Comparison of ENCODE assay signal across 27 cellular contexts in genomic region chr3:151319613-151320012, GRCh38. TPM values are rescaled to one million over a fixed set of nuclear protein-coding genes. Genes with fewer than 3 reads are reported as not detected.
DNase-seq lines count a peak whose midpoint lies in the region; ATAC-seq, FAIRE-seq and TF ChIP-seq lines count a peak whose summit lies in the region.
"Had no signal": no experiment of that assay in that cellular context is flagged by ENCODE, and none has a peak within 500 bp of the region (broad histone marks: within the 10 kb centered on the region; RNA-seq: fewer than 3 reads in every experiment).

No MANE protein-coding gene starts in this region.

- no peak for TF ChIP-seq POLR2A in breast epithelium (IDR thresholded peaks at IDR 0.05)

- no peaks in the 10 kb centered on the region for H3K9me3 ChIP-seq in breast epithelium
- no peaks in the 10 kb centered on the region for H3K9me3 ChIP-seq in astrocyte (ENCODE audit: insufficient read depth, low read depth, low read length)
- H3K9me3 ChIP-seq in HAP-1 = no peaks in the 10 kb centered on the region
- H3K9me3 ChIP-seq: ascending aorta, SJSA1 had no signal

- H3K9me3 Mint-ChIP-seq in MCF 10A (ENCODE audit: unreplicated experiment) (no peaks in the 10 kb centered on the region), astrocyte (ENCODE audit: unreplicated experiment) (no peaks in the 10 kb centered on the region), progenitor cell of endocrine pancreas (ENCODE audit: low read depth) (no peaks in the 10 kb centered on the region)
- H3K9me3 Mint-ChIP-seq: activated CD4-positive, alpha-beta T cell treated with anti-CD3 and anti-CD28 coated beads, Interleukin-2, amount 10 ng/mL, durations not matched to agents 7 days and 5 days; CD4-positive, alpha-beta memory T cell; effector memory CD8-positive, alpha-beta T cell had no signal

- peak overlapping the region; percentile 76 for H3K27ac Mint-ChIP-seq in MCF 10A (ENCODE audit: low read depth, unreplicated experiment)
- no peak overlapping the region for H3K27ac Mint-ChIP-seq in astrocyte (ENCODE audit: unreplicated experiment)
- no peak overlapping the region for H3K27ac Mint-ChIP-seq in progenitor cell of endocrine pancreas
- H3K27ac Mint-ChIP-seq: activated CD4-positive, alpha-beta T cell treated with anti-CD3 and anti-CD28 coated beads, Interleukin-2, amount 10 ng/mL, durations not matched to agents 7 days and 5 days; CD4-positive, alpha-beta memory T cell; effector memory CD8-positive, alpha-beta T cell; T-helper 17 cell had no signal

- no peak overlapping the region for H2AFZ ChIP-seq in astrocyte (ENCODE audit: low read depth, low read length)

- TF ChIP-seq CTCF in MCF 10A (IDR thresholded peaks at IDR 0.05; ENCODE audit: unreplicated experiment) (no peak), breast epithelium (IDR thresholded peaks at IDR 0.05) (no peak), astrocyte (IDR thresholded peaks at IDR 0.05; ENCODE audit: insufficient read depth, low read depth, low read length) (no peak), progenitor cell of endocrine pancreas (IDR thresholded peaks at IDR 0.05; ENCODE audit: unreplicated experiment) (no peak)

- CTCF ChIA-PET in MCF 10A (lab: Yijun Ruan, JAX) = interaction anchor here (0.6 to 3.3 kb wide), 6 partner anchors 14 to 1030 kb away, joined by 3 to 24 read pairs (median 3); no protein-coding TSS in a partner anchor

- no peak for ATAC-seq in HG03025 (IDR thresholded peaks at IDR 0.05; ENCODE audit: low FRiP score, unreplicated experiment)
- ATAC-seq: effector memory CD8-positive, alpha-beta T cell; GM12878; T-helper 17 cell had no signal

- BruUV-seq in MCF 10A (replicated peaks; lab: Mats Ljungman, UMichigan) = no TSS peak

- H3K36me3 ChIP-seq in breast epithelium (no peaks in the 10 kb centered on the region), astrocyte (ENCODE audit: insufficient read depth, low read length) (no peaks in the 10 kb centered on the region), HAP-1 (replicated peaks) (no peaks in the 10 kb centered on the region)
- H3K36me3 ChIP-seq: ascending aorta, SJSA1 had no signal

- DNase-seq in MCF 10A (ENCODE audit: unreplicated experiment) = no peak
- DNase-seq in breast epithelium (ENCODE audit: low spot score in 2 of 2) = no peak
- peak; percentile 36 for DNase-seq in astrocyte (ENCODE audit: low read depth)
- peak; percentile 55 for DNase-seq in iris pigment epithelial cell (ENCODE audit: low read depth)
- DNase-seq in progenitor cell of endocrine pancreas (ENCODE audit: low spot score, unreplicated experiment) = no peak
- DNase-seq in HAP-1 (ENCODE audit: low spot score in 2 of 2) = no peak
- no peak for DNase-seq in ureter (ENCODE audit: low spot score)
- DNase-seq: ACHN; activated CD4-positive, alpha-beta T cell treated with anti-CD3 and anti-CD28 coated beads, Interleukin-2, amount 10 ng/mL, durations not matched to agents 7 days and 5 days; activated CD8-positive, alpha-beta memory T cell treated with anti-CD3 and anti-CD28 coated beads, Interleukin-2, amount 50 U/mL, for 4 hours; activated naive CD4-positive, alpha-beta T cell; CD4-positive, alpha-beta memory T cell; effector memory CD8-positive, alpha-beta T cell; KG1; kidney; NCI-H187; NCI-H345; retina; stimulated activated CD8-positive, alpha-beta memory T cell treated with anti-CD3 and anti-CD28 coated beads, Interleukin-4, amount 100 ng/mL, for 48 hours; substantia nigra; T-helper 17 cell had no signal

- intact Hi-C loops in MCF 10A (cut with micrococcal nuclease) (no loop called here), breast epithelium (cut with DNase I; ENCODE audit: low total_unique reads) (loop anchor here (10.0 kb wide), 1 partner anchor 1165 kb away; no protein-coding TSS in a partner anchor)

- H3K4me2 ChIP-seq in astrocyte (ENCODE audit: low read length) = no peak overlapping the region

- in situ Hi-C loops in HAP-1 (cut with MboI; ENCODE audit: low sequenced_read_pairs) = no loop called here

- H3K27me3 Mint-ChIP-seq in MCF 10A (ENCODE audit: insufficient read depth, unreplicated experiment) = no peaks in the 10 kb centered on the region
- H3K27me3 Mint-ChIP-seq in astrocyte (ENCODE audit: low read depth, unreplicated experiment) = no peaks in the 10 kb centered on the region
- no peaks in the 10 kb centered on the region for H3K27me3 Mint-ChIP-seq in progenitor cell of endocrine pancreas
- H3K27me3 Mint-ChIP-seq: activated CD4-positive, alpha-beta T cell treated with anti-CD3 and anti-CD28 coated beads, Interleukin-2, amount 10 ng/mL, durations not matched to agents 7 days and 5 days had no signal

- H3K4me3 Mint-ChIP-seq in MCF 10A (ENCODE audit: unreplicated experiment) (peak overlapping the region; percentile 56), astrocyte (ENCODE audit: unreplicated experiment) (no peak overlapping the region), progenitor cell of endocrine pancreas (ENCODE audit: low read depth) (no peak overlapping the region)
- H3K4me3 Mint-ChIP-seq: activated CD4-positive, alpha-beta T cell treated with anti-CD3 and anti-CD28 coated beads, Interleukin-2, amount 10 ng/mL, durations not matched to agents 7 days and 5 days; CD4-positive, alpha-beta memory T cell; effector memory CD8-positive, alpha-beta T cell; T-helper 17 cell had no signal

- POLR2A ChIA-PET in MCF 10A (lab: Yijun Ruan, JAX) = interaction anchor here (0.8 to 7.2 kb wide), 12 partner anchors 9 to 939 kb away, joined by 3 to 341 read pairs (median 5); no protein-coding TSS in a partner anchor

- H3K4me1 Mint-ChIP-seq in MCF 10A (ENCODE audit: insufficient read depth, unreplicated experiment) (peaks cover 28% of the 10 kb centered on the region), astrocyte (ENCODE audit: low read depth, unreplicated experiment) (peaks cover 20% of the 10 kb centered on the region), progenitor cell of endocrine pancreas (ENCODE audit: low read depth) (no peaks in the 10 kb centered on the region)

- no peak overlapping the region for H3K4me3 ChIP-seq in breast epithelium
- no peak overlapping the region for H3K4me3 ChIP-seq in astrocyte (ENCODE audit: insufficient read depth, low read depth, low read length)
- H3K4me3 ChIP-seq in HAP-1 = no peak overlapping the region
- H3K4me3 ChIP-seq: ascending aorta, GM12878, SJSA1 had no signal

- no peaks in the 10 kb centered on the region for H3K27me3 ChIP-seq in breast epithelium
- no peaks in the 10 kb centered on the region for H3K27me3 ChIP-seq in astrocyte (ENCODE audit: insufficient read depth, low read length)
- H3K27me3 ChIP-seq in HAP-1 (ENCODE audit: low read depth) = no peaks in the 10 kb centered on the region
- H3K27me3 ChIP-seq: ascending aorta, SJSA1 had no signal

- H3K79me2 ChIP-seq in astrocyte (ENCODE audit: insufficient read depth, low read length) = no peaks in the 10 kb centered on the region

- H3K36me3 Mint-ChIP-seq in MCF 10A (ENCODE audit: insufficient read depth, unreplicated experiment) = no peaks in the 10 kb centered on the region
- H3K36me3 Mint-ChIP-seq in astrocyte (ENCODE audit: low read depth, unreplicated experiment) = peaks cover 3% of the 10 kb centered on the region
- no peaks in the 10 kb centered on the region for H3K36me3 Mint-ChIP-seq in progenitor cell of endocrine pancreas (ENCODE audit: insufficient read depth)
- H3K36me3 Mint-ChIP-seq: CD4-positive, alpha-beta memory T cell had no signal

- H4K20me1 ChIP-seq in astrocyte (ENCODE audit: insufficient read depth, low read length) = no peaks in the 10 kb centered on the region

- H3K27ac ChIP-seq in breast epithelium (no peak overlapping the region), astrocyte (ENCODE audit: low read depth, low read length) (no peak overlapping the region)
- H3K27ac ChIP-seq: ascending aorta, SJSA1 had no signal

- no peak for FAIRE-seq in astrocyte (lab: Jason Lieb, UNC)
- FAIRE-seq: GM12878, kidney had no signal

- H3K4me1 ChIP-seq in breast epithelium (no peaks in the 10 kb centered on the region), astrocyte (ENCODE audit: insufficient read depth, low read length) (peaks cover 3% of the 10 kb centered on the region), HAP-1 (no peaks in the 10 kb centered on the region; the same call in 1 of the 2 replicates)
- H3K4me1 ChIP-seq: ascending aorta had no signal

- H3K9ac ChIP-seq in astrocyte (ENCODE audit: low read length) = no peak overlapping the region

RNA-seq across cellular contexts. Expression of gene GPR87, which starts 3.0 kb away (rescaled TPM):
- total RNA-seq in MCF 10A (2022) = 41.9 and 51.8 TPM in 2 replicates
- total RNA-seq in breast epithelium = 1 to 10 TPM in 2 of 3 donors, not detected in 1; 2.6 to 3.4 TPM
- total RNA-seq in astrocyte = 12.1 and 15.5 TPM in 2 replicates
- 0.18 TPM in 1 of 2 replicates, not detected in the other for total RNA-seq in progenitor cell of endocrine pancreas
- 13.5 TPM for total RNA-seq in ureter
- total RNA-seq: ascending aorta; CD4-positive, alpha-beta memory T cell; lung microvascular endothelial cell; T-helper 17 cell had no signal

RNA-seq across cellular contexts. Expression of gene P2RY13, which starts 9.7 kb away (rescaled TPM):
- total RNA-seq in MCF 10A (2022) (not detected in 2 replicates), breast epithelium (1 to 10 TPM in 2 of 3 donors, under 1 TPM in 1; 0.98 to 6.9 (median 2.5) TPM), astrocyte (not detected in 2 replicates), progenitor cell of endocrine pancreas (not detected in 2 replicates), ureter (1.2 TPM)
- total RNA-seq: activated CD4-positive, alpha-beta T cell treated with anti-CD3 and anti-CD28 coated beads, Interleukin-2, amount 10 ng/mL, durations not matched to agents 7 days and 5 days; CD4-positive, alpha-beta memory T cell; fibroblast of villous mesenchyme; GM12878; lung microvascular endothelial cell; SJSA1 had no signal

RNA-seq across cellular contexts. Expression of gene P2RY14, which starts 41.3 kb away (rescaled TPM):
- total RNA-seq in MCF 10A (2022) (not detected in 2 replicates), breast epithelium (1 to 10 TPM; 1.9 to 8.5 (median 3.3) TPM), astrocyte (0.11 TPM in 1 of 2 replicates, not detected in the other), progenitor cell of endocrine pancreas (not detected in 2 replicates), ureter (0.68 TPM)
- total RNA-seq: fibroblast of villous mesenchyme, lung microvascular endothelial cell, SJSA1 had no signal

Comparison
In these comparisons a context has a peak if more than half of its experiments do, and no peak if none do; other contexts are left out.
1. DNase-seq: peak in astrocyte (single experiment) and iris pigment epithelial cell (single experiment); none in MCF 10A (single experiment), breast epithelium (0 of 2), progenitor cell of endocrine pancreas (single experiment), HAP-1 (0 of 2) and ureter (single experiment).